ENCODE assay signal across 1 cellular context in the genomic region with DNA sequence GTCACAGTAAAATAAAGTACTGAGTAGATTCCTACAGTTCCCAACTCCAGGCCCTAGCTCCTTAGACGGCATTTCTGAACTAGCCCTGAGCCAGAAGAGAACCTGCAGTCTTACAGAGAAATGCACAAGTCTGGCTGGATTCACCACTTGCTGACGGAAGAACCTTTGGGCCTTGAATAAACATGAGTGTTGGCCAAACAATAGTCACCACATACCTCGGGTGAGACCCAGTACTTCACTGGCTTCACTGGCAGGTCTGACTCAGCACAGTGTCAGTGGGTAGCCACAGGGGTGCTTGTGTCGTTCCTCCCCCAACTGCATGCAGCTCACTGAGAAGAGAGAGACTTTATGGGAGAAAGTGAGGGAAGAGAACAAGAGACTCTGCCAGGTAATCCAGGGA.
TF ChIP-seq lines count a peak whose summit lies in the region.

No MANE protein-coding gene starts in this region.

TF ChIP-seq in H1, 55 proteins besides CTCF, POLR2A, EP300 and RAD21 (continued from another document):
- TF ChIP-seq MAFK (IDR thresholded peaks at IDR 0.05; ENCODE audit: low read depth, low read length) = peak; percentile 62; the same call in 1 of the 2 replicates
